Comparison of ENCODE assay signal across 22 cellular contexts in genomic region chr15:33844186-33844585, GRCh38.
"Had no signal": no experiment of that assay in that cellular context is flagged by ENCODE, and none has a peak within 500 bp of the region (broad histone marks: within the 10 kb centered on the region; RNA-seq: fewer than 3 reads in every experiment).

No MANE protein-coding gene starts in this region.

- H3K4me1 ChIP-seq: psoas muscle, right lobe of liver, suprapubic skin had no signal

- H3K27me3 Mint-ChIP-seq: type B pancreatic cell had no signal

- H3K4me2 ChIP-seq: hepatocyte had no signal

- H3K9me3 Mint-ChIP-seq: endodermal cell; nephron progenitor cell; stimulated activated effector memory CD8-positive, alpha-beta T cell treated with anti-CD3 and anti-CD28 coated beads, Interleukin-12 subunit alpha, Interleukin-12 subunit beta, amount 100 ng/mL, for 72 hours; type B pancreatic cell had no signal

- ATAC-seq: foreskin keratinocyte; left lobe of liver; naive thymus-derived CD4-positive, alpha-beta T cell; psoas muscle; right lobe of liver; stimulated activated effector memory CD8-positive, alpha-beta T cell treated with anti-CD3 and anti-CD28 coated beads, Interleukin-12 subunit alpha, Interleukin-12 subunit beta, amount 100 ng/mL, for 72 hours; stimulated activated naive CD8-positive, alpha-beta T cell treated with anti-CD3 and anti-CD28 coated beads, Interleukin-15, Interleukin-2, amounts not matched to agents 100 U/mL and 50 U/mL, for 24 hours had no signal

- H3K27ac ChIP-seq: coronary artery, foreskin keratinocyte, hepatocyte, psoas muscle, right lobe of liver, suprapubic skin, thyroid gland had no signal

- H3K4me3 Mint-ChIP-seq: endodermal cell; naive thymus-derived CD4-positive, alpha-beta T cell; nephron progenitor cell; stimulated activated effector memory CD8-positive, alpha-beta T cell treated with anti-CD3 and anti-CD28 coated beads, Interleukin-12 subunit alpha, Interleukin-12 subunit beta, amount 100 ng/mL, for 72 hours; type B pancreatic cell had no signal

- DNase-seq: effector CD4-positive, alpha-beta T cell; endodermal cell; erythroblast; foreskin keratinocyte; head of caudate nucleus; islet precursor cell; mammary epithelial cell; naive thymus-derived CD4-positive, alpha-beta T cell; nephron progenitor cell; psoas muscle; retina; right lobe of liver; stimulated activated CD4-positive, alpha-beta T cell treated with anti-CD3 and anti-CD28 coated beads, Interleukin-4, amount 100 ng/mL, for 1 hour; stimulated activated CD8-positive, alpha-beta memory T cell treated with anti-CD3 and anti-CD28 coated beads, Interleukin-4, amount 100 ng/mL, for 48 hours; stimulated activated naive CD8-positive, alpha-beta T cell treated with anti-CD3 and anti-CD28 coated beads, Interleukin-15, Interleukin-2, amounts not matched to agents 100 U/mL and 50 U/mL, for 24 hours; thyroid gland had no signal

- H3K79me2 ChIP-seq: hepatocyte had no signal

- H3K27me3 ChIP-seq: foreskin keratinocyte, hepatocyte, right lobe of liver, suprapubic skin, thyroid gland had no signal

- H3K9me3 ChIP-seq: psoas muscle, right lobe of liver, suprapubic skin, thyroid gland had no signal

- H3K27ac Mint-ChIP-seq: endodermal cell; naive thymus-derived CD4-positive, alpha-beta T cell; nephron progenitor cell; stimulated activated effector memory CD8-positive, alpha-beta T cell treated with anti-CD3 and anti-CD28 coated beads, Interleukin-12 subunit alpha, Interleukin-12 subunit beta, amount 100 ng/mL, for 72 hours; type B pancreatic cell had no signal

- H2AFZ ChIP-seq: hepatocyte had no signal

- H3K36me3 Mint-ChIP-seq: naive thymus-derived CD4-positive, alpha-beta T cell; stimulated activated effector memory CD8-positive, alpha-beta T cell treated with anti-CD3 and anti-CD28 coated beads, Interleukin-12 subunit alpha, Interleukin-12 subunit beta, amount 100 ng/mL, for 72 hours; type B pancreatic cell had no signal

- H3K36me3 ChIP-seq: right lobe of liver, suprapubic skin, thyroid gland had no signal

- H3K4me1 Mint-ChIP-seq: naive thymus-derived CD4-positive, alpha-beta T cell; nephron progenitor cell; stimulated activated effector memory CD8-positive, alpha-beta T cell treated with anti-CD3 and anti-CD28 coated beads, Interleukin-12 subunit alpha, Interleukin-12 subunit beta, amount 100 ng/mL, for 72 hours had no signal

- H3K4me3 ChIP-seq: coronary artery, hepatocyte, psoas muscle, right lobe of liver, suprapubic skin, thyroid gland had no signal
